ENCODE assay signal across 31 cellular contexts in the genomic region with DNA sequence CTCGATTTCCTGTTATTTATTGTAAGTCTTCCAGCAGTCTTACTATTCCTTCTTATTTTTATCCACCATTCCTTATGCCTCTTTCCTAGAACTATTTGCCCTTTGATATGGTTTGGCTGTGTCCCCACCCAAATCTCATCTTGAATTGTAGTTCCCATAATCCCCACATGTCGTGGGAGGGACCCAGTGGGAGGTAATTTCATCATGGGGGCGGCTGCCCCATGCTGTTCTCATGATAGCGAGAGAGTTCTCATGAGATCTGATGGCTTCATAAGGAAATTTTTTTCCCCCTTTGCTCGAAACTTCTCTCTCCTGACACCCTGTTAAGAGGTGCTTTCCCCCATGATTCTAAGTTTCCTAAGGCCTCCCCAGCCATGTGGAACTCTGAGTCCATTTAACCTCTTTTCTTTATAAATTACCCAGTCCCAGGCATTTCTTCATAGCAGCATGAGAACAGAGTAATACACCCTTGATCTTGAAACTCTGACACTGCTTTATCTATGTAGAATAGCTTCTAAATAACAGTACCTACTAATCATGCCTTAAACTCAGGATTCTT. TPM values are rescaled to one million over a fixed set of nuclear protein-coding genes. Genes with fewer than 3 reads are reported as not detected.
DNase-seq lines count a peak whose midpoint lies in the region; ATAC-seq and TF ChIP-seq lines count a peak whose summit lies in the region.
"Had no signal": no experiment of that assay in that cellular context is flagged by ENCODE, and none has a peak within 500 bp of the region (broad histone marks: within the 10 kb centered on the region; RNA-seq: fewer than 3 reads in every experiment).

No MANE protein-coding gene starts in this region.

- peak overlapping the region; percentile 20 for H3K27ac Mint-ChIP-seq in activated naive CD4-positive, alpha-beta T cell treated with anti-CD3 and anti-CD28 coated beads for 36 hours
- H3K27ac Mint-ChIP-seq in T-cell (peak overlapping the region; percentile 42 to 59), endodermal cell (no peak overlapping the region), natural killer cell (peak overlapping the region in 1 of 2 donors; percentile 56)
- H3K27ac Mint-ChIP-seq in stimulated activated naive B cell treated with anti-CD40 and anti-IgM and Interleukin-4, amounts not matched to agents 10 μg/mL and 1 μg/mL and 100 μg/mL, for 72 hours = no peak overlapping the region
- H3K27ac Mint-ChIP-seq: activated naive CD8-positive, alpha-beta T cell treated with anti-CD3 and anti-CD28 coated beads, Interleukin-2, amount 10 ng/mL, durations not matched to agents 7 days and 5 days had no signal

- CTCF ChIA-PET in activated naive CD4-positive, alpha-beta T cell treated with anti-CD3 and anti-CD28 coated beads for 36 hours (lab: Charles Lee) = interaction anchor here (0.8 to 1.2 kb wide), 3 partner anchors 16 to 71 kb away, joined by 3 to 4 read pairs (median 3); no protein-coding TSS in a partner anchor
- CTCF ChIA-PET in T-cell (lab: Charles Lee) = interaction anchor here in 1 of 2 donors (1.0 kb wide), 1 partner anchor 9 kb away, joined by 3 read pairs; no protein-coding TSS in a partner anchor

- H3K9me3 Mint-ChIP-seq in activated naive CD4-positive, alpha-beta T cell treated with anti-CD3 and anti-CD28 coated beads for 36 hours = peaks cover 9% of the 10 kb centered on the region
- H3K9me3 Mint-ChIP-seq in T-cell = no peaks in the 10 kb centered on the region
- H3K9me3 Mint-ChIP-seq in endodermal cell = peaks cover 8% of the 10 kb centered on the region
- H3K9me3 Mint-ChIP-seq in stimulated activated naive B cell treated with anti-CD40 and anti-IgM and Interleukin-4, amounts not matched to agents 10 μg/mL and 1 μg/mL and 100 μg/mL, for 72 hours = peaks cover 6% of the 10 kb centered on the region in 2 donors
- no peaks in the 10 kb centered on the region for H3K9me3 Mint-ChIP-seq in natural killer cell

- intact Hi-C loops in activated naive CD4-positive, alpha-beta T cell treated with anti-CD3 and anti-CD28 coated beads for 36 hours (cut with micrococcal nuclease) = no loop called here
- intact Hi-C loops in natural killer cell (cut with micrococcal nuclease) = no loop called here

- H3K4me3 ChIP-seq in endodermal cell (ENCODE audit: low read length) = no peak overlapping the region
- H3K4me3 ChIP-seq: ascending aorta, cardiac muscle cell, GM12878, PC-9, right atrium auricular region, tibial nerve had no signal

- ATAC-seq in T-cell (replicated peaks in 1 of 4) (no peak), natural killer cell (no peak), GM18873 (IDR thresholded peaks at IDR 0.05; ENCODE audit: low FRiP score, unreplicated experiment) (no peak)
- peak; percentile 14 to 29 for ATAC-seq in stimulated activated naive B cell treated with anti-CD40 and anti-IgM and Interleukin-4, amounts not matched to agents 10 μg/mL and 1 μg/mL and 100 μg/mL, for 72 hours (replicated peaks)
- ATAC-seq: GM12878, SK-N-SH treated with all-trans-retinoic acid at 6 μM for 48 hours had no signal

- no peaks in the 10 kb centered on the region for H3K27me3 ChIP-seq in endodermal cell (ENCODE audit: control insufficient read depth, insufficient read depth, low read length, poor library complexity, severe bottlenecking)
- H3K27me3 ChIP-seq: ascending aorta, BE2C, cardiac muscle cell, right atrium auricular region, tibial nerve had no signal

- TF ChIP-seq CTCF in endodermal cell (conservative IDR thresholded peaks at IDR 0.05) (peak; percentile 30), natural killer cell (IDR thresholded peaks at IDR 0.05) (no peak)

- H3K27ac ChIP-seq in endodermal cell (ENCODE audit: low read depth, low read length) = no peak overlapping the region
- H3K27ac ChIP-seq: ascending aorta, PC-9, right atrium auricular region, tibial nerve had no signal

- POLR2A ChIA-PET in T-cell (lab: Charles Lee) = interaction anchor here in 1 of 2 donors (0.9 kb wide), 1 partner anchor 13 kb away, joined by 4 read pairs; no protein-coding TSS in a partner anchor

- peaks cover 39% of the 10 kb centered on the region for H3K4me1 Mint-ChIP-seq in activated naive CD4-positive, alpha-beta T cell treated with anti-CD3 and anti-CD28 coated beads for 36 hours (ENCODE audit: low read depth)
- peaks cover 53 to 60% (median 58%) of the 10 kb centered on the region in 3 donors for H3K4me1 Mint-ChIP-seq in T-cell
- no peaks in the 10 kb centered on the region for H3K4me1 Mint-ChIP-seq in endodermal cell
- peaks cover 4 to 21% of the 10 kb centered on the region in 2 donors for H3K4me1 Mint-ChIP-seq in stimulated activated naive B cell treated with anti-CD40 and anti-IgM and Interleukin-4, amounts not matched to agents 10 μg/mL and 1 μg/mL and 100 μg/mL, for 72 hours
- H3K4me1 Mint-ChIP-seq in natural killer cell = peaks cover 37 to 50% of the 10 kb centered on the region in 2 donors

- DNase-seq in activated naive CD4-positive, alpha-beta T cell treated with anti-CD3 and anti-CD28 coated beads for 36 hours = no peak
- no peak for DNase-seq in activated naive CD4-positive, alpha-beta T cell treated with Interleukin-2 at 50 U/mL for 16 hours
- DNase-seq in T-cell = no peak
- DNase-seq in endodermal cell = peak; percentile 39
- no peak for DNase-seq in stimulated activated naive B cell treated with anti-CD40 and anti-IgM and Interleukin-4, amounts not matched to agents 10 μg/mL and 1 μg/mL and 100 μg/mL, for 72 hours
- no peak for DNase-seq in natural killer cell
- no peak for DNase-seq in NCI-H2107 (lab: John Stamatoyannopoulos, UW)
- DNase-seq: ACHN; activated naive CD8-positive, alpha-beta T cell treated with anti-CD3 and anti-CD28 coated beads, Interleukin-2, amount 10 ng/mL, durations not matched to agents 7 days and 5 days; BE2C; cortex of kidney; effector memory CD4-positive, alpha-beta T cell; erythroblast; MM.1S; NCI-H1417; NCI-H2029; NCI-H345; PC-9; small intestine; stimulated activated CD4-positive, alpha-beta T cell treated with anti-CD3 and anti-CD28 coated beads, Interleukin-1b, Interleukin-23, amount 100 ng/mL, for 48 hours; stimulated activated CD8-positive, alpha-beta memory T cell treated with anti-CD3 and anti-CD28 coated beads, Interleukin-4, amount 100 ng/mL, for 48 hours; T-helper 2 cell had no signal

- WGBS in endodermal cell (ENCODE audit: insufficient coverage in 1 of 2, insufficient read length in 1 of 2), 2 experiments = 86 to 87% methylated on average over 4 to 5 of the region's 5 CpGs

- H3K4me1 ChIP-seq in endodermal cell (ENCODE audit: control insufficient read depth, insufficient read depth, low read length) = no peaks in the 10 kb centered on the region
- H3K4me1 ChIP-seq: ascending aorta, BE2C, right atrium auricular region had no signal

- H3K36me3 Mint-ChIP-seq in activated naive CD4-positive, alpha-beta T cell treated with anti-CD3 and anti-CD28 coated beads for 36 hours (ENCODE audit: low read depth) = peaks cover 17% of the 10 kb centered on the region
- H3K36me3 Mint-ChIP-seq in T-cell = peaks cover 40% of the 10 kb centered on the region
- peaks cover 2% of the 10 kb centered on the region for H3K36me3 Mint-ChIP-seq in endodermal cell (ENCODE audit: low read depth)
- H3K36me3 Mint-ChIP-seq in stimulated activated naive B cell treated with anti-CD40 and anti-IgM and Interleukin-4, amounts not matched to agents 10 μg/mL and 1 μg/mL and 100 μg/mL, for 72 hours = peaks cover 9 to 22% of the 10 kb centered on the region in 2 donors
- H3K36me3 Mint-ChIP-seq in natural killer cell = no peaks in the 10 kb centered on the region

- peaks cover 7% of the 10 kb centered on the region for H3K9me3 ChIP-seq in endodermal cell (ENCODE audit: control insufficient read depth, low read length)
- H3K9me3 ChIP-seq: ascending aorta, BE2C, right atrium auricular region, tibial nerve had no signal

- H3K9ac ChIP-seq in endodermal cell (ENCODE audit: extremely low read depth, low read length, poor library complexity, severe bottlenecking) = no peak overlapping the region

- H3K4me3 Mint-ChIP-seq in activated naive CD4-positive, alpha-beta T cell treated with anti-CD3 and anti-CD28 coated beads for 36 hours = no peak overlapping the region
- H3K4me3 Mint-ChIP-seq in T-cell (no peak overlapping the region), endodermal cell (no peak overlapping the region), natural killer cell (no peak overlapping the region)
- H3K4me3 Mint-ChIP-seq in stimulated activated naive B cell treated with anti-CD40 and anti-IgM and Interleukin-4, amounts not matched to agents 10 μg/mL and 1 μg/mL and 100 μg/mL, for 72 hours = no peak overlapping the region
- H3K4me3 Mint-ChIP-seq: activated naive CD8-positive, alpha-beta T cell treated with anti-CD3 and anti-CD28 coated beads, Interleukin-2, amount 10 ng/mL, durations not matched to agents 7 days and 5 days had no signal

- H3K36me3 ChIP-seq in endodermal cell (ENCODE audit: control insufficient read depth, insufficient read depth, low read length) = no peaks in the 10 kb centered on the region
- H3K36me3 ChIP-seq: ascending aorta, BE2C, cardiac muscle cell, right atrium auricular region, tibial nerve had no signal

- H3K27me3 Mint-ChIP-seq in activated naive CD4-positive, alpha-beta T cell treated with anti-CD3 and anti-CD28 coated beads for 36 hours (ENCODE audit: low read depth) = no peaks in the 10 kb centered on the region
- no peaks in the 10 kb centered on the region for H3K27me3 Mint-ChIP-seq in T-cell
- H3K27me3 Mint-ChIP-seq in endodermal cell (ENCODE audit: insufficient read depth) = no peaks in the 10 kb centered on the region
- H3K27me3 Mint-ChIP-seq in stimulated activated naive B cell treated with anti-CD40 and anti-IgM and Interleukin-4, amounts not matched to agents 10 μg/mL and 1 μg/mL and 100 μg/mL, for 72 hours = no peaks in the 10 kb centered on the region
- no peaks in the 10 kb centered on the region for H3K27me3 Mint-ChIP-seq in natural killer cell (ENCODE audit: low read depth in 2 of 2)
- H3K27me3 Mint-ChIP-seq: activated naive CD8-positive, alpha-beta T cell treated with anti-CD3 and anti-CD28 coated beads, Interleukin-2, amount 10 ng/mL, durations not matched to agents 7 days and 5 days had no signal

RNA-seq across cellular contexts. Expression of gene PLN, which starts 48.8 kb away (rescaled TPM):
- not detected for total RNA-seq in activated naive CD4-positive, alpha-beta T cell treated with anti-CD3 and anti-CD28 coated beads for 36 hours
- total RNA-seq in T-cell (under 1 TPM in 2 of 5 donors, not detected in 3; 0.13 to 0.23 TPM), endodermal cell (not detected), natural killer cell (not detected)
- polyA plus RNA-seq in endodermal cell (2013, experiment 1 of 2) = not detected
- 0.17 TPM for polyA plus RNA-seq in endodermal cell (2013, experiment 2 of 2)
- total RNA-seq: activated CD8-positive, alpha-beta memory T cell treated with anti-CD3 and anti-CD28 coated beads for 36 hours; activated naive CD8-positive, alpha-beta T cell treated with anti-CD3 and anti-CD28 coated beads, Interleukin-2, amount 10 ng/mL, durations not matched to agents 7 days and 5 days; GM12878; H7; PC-9 had no signal

RNA-seq across cellular contexts. Expression of gene CEP85L, which starts 54.5 kb away (rescaled TPM):
- total RNA-seq in activated naive CD4-positive, alpha-beta T cell treated with anti-CD3 and anti-CD28 coated beads for 36 hours = 10 to 100 TPM; 31.4 to 31.9 TPM
- total RNA-seq in T-cell (100 to 1,000 TPM in 1 of 5 donors, 10 to 100 TPM in 4; 49.7 to 101 (median 53.5) TPM), endodermal cell (10 to 100 TPM in 1 of 2 donors, 1 to 10 TPM in 1; 6.7 to 10.2 TPM), natural killer cell (10 to 100 TPM; 75.0 to 85.2 (median 82.0) TPM)
- 6.0 TPM for polyA plus RNA-seq in endodermal cell (2013, experiment 1 of 2)
- polyA plus RNA-seq in endodermal cell (2013, experiment 2 of 2) = 6.8 TPM

Comparison
In these comparisons a context has a peak if more than half of its experiments do, and no peak if none do; other contexts are left out.
1. H3K27ac Mint-ChIP-seq: peak in activated naive CD4-positive, alpha-beta T cell treated with anti-CD3 and anti-CD28 coated beads for 36 hours (single experiment) and T-cell (2 of 2); none in endodermal cell (single experiment) and stimulated activated naive B cell treated with anti-CD40 and anti-IgM and Interleukin-4, amounts not matched to agents 10 μg/mL and 1 μg/mL and 100 μg/mL, for 72 hours (single experiment).
2. ATAC-seq: peak in stimulated activated naive B cell treated with anti-CD40 and anti-IgM and Interleukin-4, amounts not matched to agents 10 μg/mL and 1 μg/mL and 100 μg/mL, for 72 hours (2 of 2); none in T-cell (0 of 4), natural killer cell (0 of 3) and GM18873 (single experiment).